In the genomic region with DNA sequence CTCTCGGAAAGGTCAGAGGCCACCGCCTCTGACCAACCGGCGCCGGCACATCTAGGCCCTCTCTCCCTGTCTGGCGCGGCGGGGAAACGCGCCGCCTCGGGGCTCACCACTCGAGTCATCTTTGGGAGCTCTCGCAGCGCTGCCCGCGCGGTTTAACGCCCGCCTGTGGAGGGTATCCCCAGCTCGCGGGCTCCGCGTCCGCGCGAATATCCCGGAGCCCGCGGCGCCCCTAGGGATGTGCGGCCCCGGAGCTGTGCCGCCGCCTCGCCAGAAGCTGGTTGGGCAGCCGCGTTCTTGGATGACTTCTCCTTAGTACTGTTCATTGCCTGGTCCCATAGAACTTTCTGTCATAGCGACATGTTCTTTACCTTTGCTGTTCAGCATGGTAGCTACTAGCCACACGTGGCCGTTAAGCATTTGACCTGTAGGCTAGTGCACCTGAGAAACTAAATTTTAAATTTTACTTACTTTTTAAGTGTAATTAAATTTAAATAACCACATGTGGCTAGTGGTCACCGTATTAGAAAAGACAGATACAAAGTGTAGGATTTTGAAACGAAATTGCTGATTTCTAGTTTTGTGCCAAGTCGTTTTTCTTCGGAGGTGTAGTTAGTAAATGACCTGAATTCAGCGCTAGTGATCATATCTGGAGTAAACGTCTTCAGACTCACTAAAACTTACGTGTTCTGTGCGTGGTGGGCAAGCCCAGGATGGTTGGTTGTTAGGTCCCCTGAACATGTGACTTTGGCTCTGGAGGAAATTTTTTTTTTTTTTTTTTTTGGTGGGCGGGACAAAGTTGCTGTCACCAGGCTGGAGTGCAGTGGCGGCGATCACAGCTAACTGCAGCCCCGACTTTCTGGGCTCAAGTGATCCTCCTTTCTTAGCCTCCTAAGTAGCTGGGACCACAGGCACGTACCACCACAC, we compare ENCODE assay signal across 8 cellular contexts. TPM values are rescaled to one million over a fixed set of nuclear protein-coding genes. Genes with fewer than 3 reads are reported as not detected.
DNase-seq lines count a peak whose midpoint lies in the region; ATAC-seq and TF ChIP-seq lines count a peak whose summit lies in the region.

No MANE protein-coding gene starts in this region.

- DNase-seq in AG04450 (ENCODE audit: low read depth, low spot score): no peak
- DNase-seq in RWPE2 (ENCODE audit: low spot score): no peak
- peak; percentile 61 for DNase-seq in activated naive CD4-positive, alpha-beta T cell treated with anti-CD3 and anti-CD28 coated beads for 36 hours
- DNase-seq in cardiac muscle cell (ENCODE audit: low read depth in 1 of 2, low spot score in 1 of 2): peak; percentile 44 to 45
- DNase-seq in progenitor cell of endocrine pancreas (ENCODE audit: low spot score, unreplicated experiment): peak; percentile 15
- DNase-seq in middle frontal gyrus (ENCODE audit: extremely low spot score, low spot score): no peak

- peaks cover 22% of the 10 kb centered on the region for H3K36me3 Mint-ChIP-seq in activated naive CD4-positive, alpha-beta T cell treated with anti-CD3 and anti-CD28 coated beads for 36 hours (ENCODE audit: low read depth)
- peaks cover 3% of the 10 kb centered on the region for H3K36me3 Mint-ChIP-seq in progenitor cell of endocrine pancreas (ENCODE audit: insufficient read depth)

- no peaks in the 10 kb centered on the region for H3K9me3 Mint-ChIP-seq in activated naive CD4-positive, alpha-beta T cell treated with anti-CD3 and anti-CD28 coated beads for 36 hours
- H3K9me3 Mint-ChIP-seq in progenitor cell of endocrine pancreas (ENCODE audit: low read depth): no peaks in the 10 kb centered on the region

- intact Hi-C loops in activated naive CD4-positive, alpha-beta T cell treated with anti-CD3 and anti-CD28 coated beads for 36 hours (cut with micrococcal nuclease): loop anchor here (1.0 to 5.0 kb wide), 3 partner anchors 69 to 102 kb away; partner anchors contain the start of gene PRKAR2A

- ATAC-seq in GM18909 (IDR thresholded peaks at IDR 0.05; ENCODE audit: poor library complexity, unreplicated experiment): peak; percentile 30
- peak; percentile 7 for ATAC-seq in HG03378 (IDR thresholded peaks at IDR 0.05; ENCODE audit: unreplicated experiment)
- ATAC-seq in RWPE2 (ENCODE audit: low read depth): peak; percentile 28

- peak overlapping the region; percentile 98 for H3K4me3 Mint-ChIP-seq in activated naive CD4-positive, alpha-beta T cell treated with anti-CD3 and anti-CD28 coated beads for 36 hours
- peak overlapping the region; percentile 94 for H3K4me3 Mint-ChIP-seq in progenitor cell of endocrine pancreas (ENCODE audit: low read depth)

- 0 out of 2 replicates have a peak, but pooled peaks have one; percentile 10 for TF ChIP-seq CTCF in AG04450 (IDR thresholded peaks at IDR 0.05; ENCODE audit: low read depth, low read length)
- TF ChIP-seq CTCF in RWPE2 (IDR thresholded peaks at IDR 0.05; ENCODE audit: poor library complexity, severe bottlenecking): peak; percentile 5
- peak; percentile 3 for TF ChIP-seq CTCF in cardiac muscle cell (IDR thresholded peaks at IDR 0.05; ENCODE audit: low read depth, low read length)
- no peak for TF ChIP-seq CTCF in progenitor cell of endocrine pancreas (IDR thresholded peaks at IDR 0.05; ENCODE audit: unreplicated experiment)

- peak overlapping the region; percentile 100 for H3K27ac Mint-ChIP-seq in activated naive CD4-positive, alpha-beta T cell treated with anti-CD3 and anti-CD28 coated beads for 36 hours
- H3K27ac Mint-ChIP-seq in progenitor cell of endocrine pancreas: peak overlapping the region; percentile 90

- POLR2A ChIA-PET in AG04450 (lab: Yijun Ruan, JAX): interaction anchor here (0.6 to 1.5 kb wide), 8 partner anchors 8 to 1307 kb away, joined by 3 to 6 read pairs (median 4); partner anchors contain the start of genes PRKAR2A, QRICH1 and WDR6

- no peaks in the 10 kb centered on the region for H3K27me3 Mint-ChIP-seq in activated naive CD4-positive, alpha-beta T cell treated with anti-CD3 and anti-CD28 coated beads for 36 hours (ENCODE audit: low read depth)
- H3K27me3 Mint-ChIP-seq in progenitor cell of endocrine pancreas: no peaks in the 10 kb centered on the region

- H3K4me3 ChIP-seq in AG04450 (ENCODE audit: low read depth, low read length): peak overlapping the region; percentile 66
- H3K4me3 ChIP-seq in RWPE2 (ENCODE audit: severe bottlenecking): peak overlapping the region; percentile 65
- H3K4me3 ChIP-seq in cardiac muscle cell: peak overlapping the region; percentile 91

- CTCF ChIA-PET in AG04450 (lab: Charles Lee): interaction anchor here (1.1 kb wide), 1 partner anchor 233 kb away, joined by 3 read pairs; the partner anchor contains the start of gene NCKIPSD
- CTCF ChIA-PET in activated naive CD4-positive, alpha-beta T cell treated with anti-CD3 and anti-CD28 coated beads for 36 hours (lab: Charles Lee): interaction anchor here (0.6 to 1.8 kb wide), 7 partner anchors 9 to 484 kb away, joined by 3 to 10 read pairs (median 4); partner anchors contain the start of gene SLC25A20

- H3K9me3 ChIP-seq in AG04450 (ENCODE audit: control insufficient read depth, insufficient read depth, low read length) (no peaks in the 10 kb centered on the region; the same call in 1 of the 2 replicates), RWPE2 (ENCODE audit: severe bottlenecking) (no peaks in the 10 kb centered on the region), cardiac muscle cell (ENCODE audit: low read depth) (no peaks in the 10 kb centered on the region)

- H3K36me3 ChIP-seq in RWPE2 (ENCODE audit: low read depth) (peaks cover 27% of the 10 kb centered on the region), cardiac muscle cell (peaks cover 3% of the 10 kb centered on the region)

- peaks cover 11% of the 10 kb centered on the region for H3K4me1 ChIP-seq in RWPE2 (ENCODE audit: insufficient read depth, poor library complexity, severe bottlenecking)
- H3K4me1 ChIP-seq in cardiac muscle cell (ENCODE audit: low read depth): peaks cover 7% of the 10 kb centered on the region

- no peaks in the 10 kb centered on the region for H3K27me3 ChIP-seq in AG04450 (ENCODE audit: control insufficient read depth, insufficient read depth, low read length)
- no peaks in the 10 kb centered on the region for H3K27me3 ChIP-seq in RWPE2 (ENCODE audit: insufficient read depth, poor library complexity, severe bottlenecking)
- H3K27me3 ChIP-seq in cardiac muscle cell: no peaks in the 10 kb centered on the region

- H3K4me1 Mint-ChIP-seq in activated naive CD4-positive, alpha-beta T cell treated with anti-CD3 and anti-CD28 coated beads for 36 hours (ENCODE audit: low read depth): peaks cover 29% of the 10 kb centered on the region
- H3K4me1 Mint-ChIP-seq in progenitor cell of endocrine pancreas (ENCODE audit: low read depth): peaks cover 14% of the 10 kb centered on the region

- peak overlapping the region; percentile 96 for H3K27ac ChIP-seq in AG04450 (ENCODE audit: low read depth, low read length)
- H3K27ac ChIP-seq in RWPE2 (ENCODE audit: poor library complexity, severe bottlenecking): peak overlapping the region; percentile 84
- peak overlapping the region; percentile 93 for H3K27ac ChIP-seq in cardiac muscle cell

RNA-seq across cellular contexts. Expression of gene ARIH2, which starts 0.8 kb away (rescaled TPM):
- polyA plus RNA-seq in AG04450 (2011; rRNA removed): 77.2 and 77.5 TPM in 2 replicates
- polyA minus RNA-seq in AG04450 (2011; rRNA and poly(A)+ RNA removed): 86.6 and 99.4 TPM in 2 replicates
- total RNA-seq in activated naive CD4-positive, alpha-beta T cell treated with anti-CD3 and anti-CD28 coated beads for 36 hours: 10 to 100 TPM; 96.1 to 99.1 TPM
- total RNA-seq in cardiac muscle cell: 89.3 and 116 TPM in 2 replicates
- polyA plus RNA-seq in cardiac muscle cell: 78.1 and 78.6 TPM in 2 replicates
- total RNA-seq in progenitor cell of endocrine pancreas: 105 and 121 TPM in 2 replicates

RNA-seq across cellular contexts. Expression of gene SLC25A20, which starts 20.8 kb away (rescaled TPM):
- 26.6 and 30.0 TPM in 2 replicates for polyA plus RNA-seq in AG04450 (2011; rRNA removed)
- 14.3 and 15.4 TPM in 2 replicates for polyA minus RNA-seq in AG04450 (2011; rRNA and poly(A)+ RNA removed)
- total RNA-seq in activated naive CD4-positive, alpha-beta T cell treated with anti-CD3 and anti-CD28 coated beads for 36 hours: 10 to 100 TPM; 12.9 to 16.2 TPM
- 20.9 and 25.1 TPM in 2 replicates for total RNA-seq in cardiac muscle cell
- polyA plus RNA-seq in cardiac muscle cell: 24.0 and 28.2 TPM in 2 replicates
- total RNA-seq in progenitor cell of endocrine pancreas: 14.2 and 17.1 TPM in 2 replicates

Comparison
In these comparisons a context has a peak if more than half of its experiments do, and no peak if none do; other contexts are left out.
1. DNase-seq: peak in activated naive CD4-positive, alpha-beta T cell treated with anti-CD3 and anti-CD28 coated beads for 36 hours (single experiment), cardiac muscle cell (2 of 2) and progenitor cell of endocrine pancreas (single experiment); none in AG04450 (single experiment), RWPE2 (single experiment) and middle frontal gyrus (single experiment).
2. Peak in every context shown above with its lines, with median percentiles within 50 percentile points of each other: H3K27ac ChIP-seq, H3K4me3 ChIP-seq and ATAC-seq.